8 cellular contexts compared by ENCODE assay signal in the genomic region with DNA sequence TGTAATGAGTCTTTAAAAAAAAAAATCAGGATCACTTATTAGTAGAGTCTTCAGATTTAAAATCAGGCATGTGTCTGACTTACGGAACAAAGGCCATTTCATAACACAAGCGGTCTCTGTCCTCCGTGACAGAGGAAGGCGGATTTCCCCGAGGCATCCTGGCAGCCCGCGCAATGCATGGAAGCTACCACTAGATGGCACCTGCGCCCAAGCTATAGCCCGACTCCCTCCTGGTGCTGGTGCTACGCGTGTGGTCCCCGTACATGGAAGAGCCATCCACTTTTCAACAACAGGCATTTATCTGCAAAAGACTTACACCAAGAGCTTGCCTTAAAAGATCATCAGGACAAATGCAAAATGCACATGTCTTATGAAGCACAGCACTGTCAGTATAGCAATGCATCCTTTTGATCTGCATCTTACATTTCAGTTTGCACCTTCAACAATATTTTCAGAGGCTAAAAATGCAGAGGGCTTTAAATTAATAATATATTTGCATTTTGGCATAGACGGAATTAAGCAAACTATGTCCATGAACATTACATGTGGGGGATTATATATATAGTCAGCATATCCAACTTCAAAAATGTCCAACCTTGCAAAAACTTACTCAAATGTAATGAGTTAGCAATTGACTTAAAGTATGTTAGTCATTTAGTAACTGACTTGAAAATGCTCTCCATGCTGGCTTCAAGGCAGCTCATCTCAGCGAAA.
DNase-seq lines count a peak whose midpoint lies in the region; ATAC-seq lines count a peak whose summit lies in the region.

No MANE protein-coding gene starts in this region.

- H3K4me1 Mint-ChIP-seq in naive thymus-derived CD8-positive, alpha-beta T cell = peaks cover 7 to 29% (median 26%) of the 10 kb centered on the region in 4 donors
- peaks cover 7% of the 10 kb centered on the region for H3K4me1 Mint-ChIP-seq in stimulated activated memory B cell treated with anti-CD40 and anti-IgM and Interleukin-4, amounts not matched to agents 10 μg/mL and 1 μg/mL and 100 μg/mL, for 72 hours

- DNase-seq in DMS153 treated with DMSO at 0.1 percent for 48 hours (lab: John Stamatoyannopoulos, UW; ENCODE audit: unreplicated experiment) = peak; percentile 73
- peak; percentile 97 for DNase-seq in HuH-7 (ENCODE audit: low spot score)
- DNase-seq in OCI-M1 (lab: John Stamatoyannopoulos, UW) = peak; percentile 82
- DNase-seq in activated T-cell treated with anti-CD3 and anti-CD28 coated beads for 4 hours = peak; percentile 70
- DNase-seq in naive thymus-derived CD8-positive, alpha-beta T cell = peak; percentile 59 to 85 (median 72)

- ATAC-seq in GM21528 (IDR thresholded peaks at IDR 0.05; ENCODE audit: low FRiP score, unreplicated experiment) (peak; percentile 83), esophagus mucosa (peak; percentile 79)
- ATAC-seq in naive thymus-derived CD8-positive, alpha-beta T cell = peak; percentile 93 to 97
- peak; percentile 67 for ATAC-seq in stimulated activated memory B cell treated with anti-CD40 and anti-IgM and Interleukin-4, amounts not matched to agents 10 μg/mL and 1 μg/mL and 100 μg/mL, for 72 hours

- peaks cover 0 to 8% (median 2%) of the 10 kb centered on the region in 3 donors for H3K36me3 Mint-ChIP-seq in naive thymus-derived CD8-positive, alpha-beta T cell
- no peaks in the 10 kb centered on the region for H3K36me3 Mint-ChIP-seq in stimulated activated memory B cell treated with anti-CD40 and anti-IgM and Interleukin-4, amounts not matched to agents 10 μg/mL and 1 μg/mL and 100 μg/mL, for 72 hours

- no peaks in the 10 kb centered on the region for H3K27me3 Mint-ChIP-seq in naive thymus-derived CD8-positive, alpha-beta T cell
- H3K27me3 Mint-ChIP-seq in stimulated activated memory B cell treated with anti-CD40 and anti-IgM and Interleukin-4, amounts not matched to agents 10 μg/mL and 1 μg/mL and 100 μg/mL, for 72 hours = no peaks in the 10 kb centered on the region

- POLR2A ChIA-PET in naive thymus-derived CD8-positive, alpha-beta T cell (lab: Charles Lee) = interaction anchor here (2.3 kb wide), 1 partner anchor 310 kb away, joined by 9 read pairs; no protein-coding TSS in a partner anchor

- H3K4me3 Mint-ChIP-seq in naive thymus-derived CD8-positive, alpha-beta T cell = peak overlapping the region in 1 of 10 donors; percentile 19
- H3K4me3 Mint-ChIP-seq in stimulated activated memory B cell treated with anti-CD40 and anti-IgM and Interleukin-4, amounts not matched to agents 10 μg/mL and 1 μg/mL and 100 μg/mL, for 72 hours = no peak overlapping the region

- H3K9me3 Mint-ChIP-seq in naive thymus-derived CD8-positive, alpha-beta T cell = no peaks in the 10 kb centered on the region
- H3K9me3 Mint-ChIP-seq in stimulated activated memory B cell treated with anti-CD40 and anti-IgM and Interleukin-4, amounts not matched to agents 10 μg/mL and 1 μg/mL and 100 μg/mL, for 72 hours = no peaks in the 10 kb centered on the region

- no peak overlapping the region for H3K27ac Mint-ChIP-seq in naive thymus-derived CD8-positive, alpha-beta T cell
- no peak overlapping the region for H3K27ac Mint-ChIP-seq in stimulated activated memory B cell treated with anti-CD40 and anti-IgM and Interleukin-4, amounts not matched to agents 10 μg/mL and 1 μg/mL and 100 μg/mL, for 72 hours

Comparison
In these comparisons a context has a peak if more than half of its experiments do, and no peak if none do; other contexts are left out.
1. Peak in every context shown above with its lines: DNase-seq and ATAC-seq.